17 cellular contexts compared by ENCODE assay signal in genomic region chr14:51939727-51940126, GRCh38. TPM values are rescaled to one million over a fixed set of nuclear protein-coding genes. Genes with fewer than 3 reads are reported as not detected.
DNase-seq lines count a peak whose midpoint lies in the region; ATAC-seq, FAIRE-seq and TF ChIP-seq lines count a peak whose summit lies in the region.
"Had no signal": no experiment of that assay in that cellular context is flagged by ENCODE, and none has a peak within 500 bp of the region (broad histone marks: within the 10 kb centered on the region; RNA-seq: fewer than 3 reads in every experiment).

No MANE protein-coding gene starts in this region.

- H3K36me3 ChIP-seq in right lobe of liver (no peaks in the 10 kb centered on the region), HepG2 (replicated peaks in 1 of 2; ENCODE audit: control insufficient read depth in 1 of 2, insufficient read depth in 2 of 2, low read length in 2 of 2) (no peaks in the 10 kb centered on the region), mesendoderm (ENCODE audit: control insufficient read depth, insufficient read depth, low read length) (no peaks in the 10 kb centered on the region)
- H3K36me3 ChIP-seq: esophagus squamous epithelium had no signal

- H3K4me2 ChIP-seq in HepG2 (ENCODE audit: low read depth, low read length) (no peak overlapping the region), mesendoderm (ENCODE audit: low read length) (no peak overlapping the region)

- H3K27ac Mint-ChIP-seq in T-helper 17 cell = peak overlapping the region; percentile 84
- H3K27ac Mint-ChIP-seq: activated naive CD8-positive, alpha-beta T cell treated with anti-CD3 and anti-CD28 coated beads, Interleukin-2, amount 10 ng/mL, durations not matched to agents 7 days and 5 days; T-helper 2 cell treated with Interferon-gamma antibody and Interleukin-4, amounts not matched to agents 5 μg/mL and 100 μg/mL, for 36 hours had no signal

- no peaks in the 10 kb centered on the region for H3K27me3 Mint-ChIP-seq in T-helper 17 cell
- H3K27me3 Mint-ChIP-seq: activated naive CD8-positive, alpha-beta T cell treated with anti-CD3 and anti-CD28 coated beads, Interleukin-2, amount 10 ng/mL, durations not matched to agents 7 days and 5 days had no signal

- DNase-seq in right lobe of liver = no peak
- no peak for DNase-seq in HepG2 (ENCODE audit: low spot score)
- no peak for DNase-seq in T-helper 17 cell
- peak; percentile 10 for DNase-seq in mesendoderm
- no peak for DNase-seq in islet precursor cell
- DNase-seq: activated naive CD8-positive, alpha-beta T cell treated with anti-CD3 and anti-CD28 coated beads, Interleukin-2, amount 10 ng/mL, durations not matched to agents 7 days and 5 days; DMS79 treated with DMSO at 0.1 percent for 48 hours; esophagus squamous epithelium; midbrain; NCI-H510A; RPMI8226; stimulated activated CD8-positive, alpha-beta memory T cell treated with anti-CD3 and anti-CD28 coated beads, Interleukin-4, amount 100 ng/mL, for 48 hours had no signal

- H3K4me3 Mint-ChIP-seq in T-helper 17 cell = peak overlapping the region; percentile 2
- H3K4me3 Mint-ChIP-seq: activated naive CD8-positive, alpha-beta T cell treated with anti-CD3 and anti-CD28 coated beads, Interleukin-2, amount 10 ng/mL, durations not matched to agents 7 days and 5 days; T-helper 2 cell treated with Interferon-gamma antibody and Interleukin-4, amounts not matched to agents 5 μg/mL and 100 μg/mL, for 36 hours had no signal

- ATAC-seq in right lobe of liver (peak; percentile 22 to 60 (median 48)), HepG2 (no peak), T-helper 17 cell (no peak), HG02840 (IDR thresholded peaks at IDR 0.05; ENCODE audit: low FRiP score, unreplicated experiment) (no peak), HG03342 (IDR thresholded peaks at IDR 0.05; ENCODE audit: unreplicated experiment) (no peak), HG02588 (IDR thresholded peaks at IDR 0.05; ENCODE audit: unreplicated experiment) (no peak)

- no peak overlapping the region for H3K23ac ChIP-seq in mesendoderm (ENCODE audit: low read length)

- TF ChIP-seq POLR2A in right lobe of liver (IDR thresholded peaks at IDR 0.05) (no peak), HepG2 (IDR thresholded peaks at IDR 0.05; ENCODE audit: insufficient read depth in 1 of 2, low read depth in 2 of 2, low read length in 2 of 2) (no peak)

- H4K20me1 ChIP-seq in HepG2 (ENCODE audit: insufficient read depth, low read length) = no peaks in the 10 kb centered on the region

- no peak overlapping the region for H2AK5ac ChIP-seq in mesendoderm (ENCODE audit: low read length)

- H4K5ac ChIP-seq in mesendoderm (ENCODE audit: low read length) = no peak overlapping the region

- H3K4me1 Mint-ChIP-seq in T-helper 17 cell = peaks cover 30% of the 10 kb centered on the region

- H3K18ac ChIP-seq in mesendoderm (ENCODE audit: low read length) = no peak overlapping the region

- H3K79me1 ChIP-seq in mesendoderm (ENCODE audit: low read length) = no peaks in the 10 kb centered on the region

- H3K9ac ChIP-seq in HepG2 (ENCODE audit: insufficient read depth, low read depth, low read length) (no peak overlapping the region), mesendoderm (ENCODE audit: low read length) (no peak overlapping the region)

- H3K27me3 ChIP-seq in right lobe of liver (no peaks in the 10 kb centered on the region), HepG2 (ENCODE audit: control insufficient read depth in 1 of 2, insufficient read depth in 2 of 2, low read length in 2 of 2) (peaks cover 0 to 5% of the 10 kb centered on the region in 2 experiments; a peak in 1 of 5 replicates), mesendoderm (ENCODE audit: insufficient read depth, low read length, poor library complexity) (no peaks in the 10 kb centered on the region)
- H3K27me3 ChIP-seq: esophagus squamous epithelium had no signal

- H3K79me2 ChIP-seq in HepG2 (ENCODE audit: insufficient read depth, low read length) (no peaks in the 10 kb centered on the region), mesendoderm (ENCODE audit: control insufficient read depth, insufficient read depth, low read length) (no peaks in the 10 kb centered on the region)

- WGBS in right lobe of liver (ENCODE audit: insufficient coverage, low coverage, low lambda C conversion rate, missing lambda C conversion rate) = 65% methylated on average over 7 of the region's 7 CpGs
- 39% methylated on average over 7 of the region's 7 CpGs for WGBS in HepG2 (ENCODE audit: low lambda C conversion rate)
- no CpG with 5 or more reads among the region's 7 CpGs for WGBS in mesendoderm (ENCODE audit: extremely low coverage, insufficient coverage, low lambda C conversion rate)

- FAIRE-seq in HepG2 (lab: Jason Lieb, UNC) = no peak
- FAIRE-seq: colon had no signal

- no peak overlapping the region for H2AFZ ChIP-seq in HepG2 (ENCODE audit: low read length)

- H3K27ac ChIP-seq in right lobe of liver = no peak overlapping the region
- H3K27ac ChIP-seq in HepG2 (ENCODE audit: extremely low read length, insufficient read depth, low read length) = no peak overlapping the region
- no peak overlapping the region for H3K27ac ChIP-seq in mesendoderm (ENCODE audit: low read depth, low read length)
- H3K27ac ChIP-seq: esophagus squamous epithelium had no signal

- POLR2A ChIA-PET in HepG2 (lab: Yijun Ruan, JAX) = no interaction called here

- no peaks in the 10 kb centered on the region for H3K4me1 ChIP-seq in right lobe of liver
- no peaks in the 10 kb centered on the region for H3K4me1 ChIP-seq in HepG2 (ENCODE audit: insufficient read depth, low read length)
- H3K4me1 ChIP-seq in mesendoderm (ENCODE audit: control insufficient read depth, low read depth, low read length) = no peaks in the 10 kb centered on the region
- H3K4me1 ChIP-seq: esophagus squamous epithelium had no signal

- H3K36me3 Mint-ChIP-seq in T-helper 17 cell (ENCODE audit: low read depth) = peaks cover 3% of the 10 kb centered on the region

- intact Hi-C loops in right lobe of liver (cut with DNase I) = no loop called here
- intact Hi-C loops in HepG2 (cut with micrococcal nuclease; ENCODE audit: unreplicated experiment) = no loop called here

- H3K4ac ChIP-seq in mesendoderm (ENCODE audit: low read depth, low read length) = no peak overlapping the region

- TF ChIP-seq RAD21 in HepG2 (CRISPR knock-in tag; IDR thresholded peaks at IDR 0.05) = no peak

- TF ChIP-seq EP300 in HepG2 (IDR thresholded peaks at IDR 0.05; ENCODE audit: low read depth in 2 of 2, low read length in 2 of 2) (no peak), HepG2 (CRISPR knock-in tag; IDR thresholded peaks at IDR 0.05; ENCODE audit: borderline replicate concordance) (no peak)

- in situ Hi-C loops in HepG2 (cut with HindIII; ENCODE audit: extremely low pct_ligation_motif_present, low pct_unique_long_range_greater_than_20kb) = no loop called here

- no peak overlapping the region for H2BK5ac ChIP-seq in mesendoderm (ENCODE audit: low read length)

- no peak overlapping the region for H3K56ac ChIP-seq in mesendoderm (ENCODE audit: low read length)

- H3K9me3 ChIP-seq in right lobe of liver (no peaks in the 10 kb centered on the region), HepG2 (ENCODE audit: low read length) (no peaks in the 10 kb centered on the region), T-helper 17 cell (ENCODE audit: control insufficient read depth, low read length, poor library complexity, severe bottlenecking) (no peaks in the 10 kb centered on the region)
- H3K9me3 ChIP-seq: esophagus squamous epithelium had no signal

- no peak overlapping the region for H3K4me3 ChIP-seq in right lobe of liver
- H3K4me3 ChIP-seq in HepG2 (replicated peaks in 1 of 3; ENCODE audit: insufficient read depth in 1 of 3, low read depth in 2 of 3, low read length in 3 of 3) = no peak overlapping the region
- no peak overlapping the region for H3K4me3 ChIP-seq in mesendoderm (ENCODE audit: low read length)
- H3K4me3 ChIP-seq: esophagus squamous epithelium had no signal

- H4K8ac ChIP-seq in mesendoderm (ENCODE audit: low read depth, low read length) = no peak overlapping the region

- H2BK15ac ChIP-seq in mesendoderm (replicated peaks; ENCODE audit: low read depth) = no peak overlapping the region

- no peak overlapping the region for H2BK120ac ChIP-seq in mesendoderm (ENCODE audit: low read depth, low read length)

- CTCF ChIA-PET in HepG2 (lab: Yijun Ruan, JAX; ENCODE audit: low intra/inter-chr PET ratio, low total read pairs) = no interaction called here

- BruUV-seq in HepG2 (replicated peaks; lab: Mats Ljungman, UMichigan) = no TSS peak

- no peak for TF ChIP-seq CTCF in right lobe of liver (IDR thresholded peaks at IDR 0.05)
- TF ChIP-seq CTCF in HepG2 (CRISPR knock-in tag; IDR thresholded peaks at IDR 0.05) = no peak

TF ChIP-seq in HepG2, 621 proteins besides CTCF, POLR2A, EP300 and RAD21 (continues in another document):
- TF ChIP-seq YY1 (IDR thresholded peaks at IDR 0.05; ENCODE audit: insufficient read depth, insufficient replicate concordance, low read depth, low read length) = no peak
- no peak for TF ChIP-seq DMAP1 (CRISPR knock-in tag; IDR thresholded peaks at IDR 0.05)
- TF ChIP-seq ZNF234 (CRISPR knock-in tag; conservative IDR thresholded peaks at IDR 0.05) = no peak

RNA-seq across cellular contexts. Expression of gene RTRAF, which starts 49.6 kb away (rescaled TPM):
- 10 to 100 TPM; 35.1 to 73.0 (median 55.4) TPM for total RNA-seq in right lobe of liver
- total RNA-seq in HepG2 (2016; rRNA removed; fragmentation: Illumina TruSeq; extraction: Trizol) = 258 and 374 TPM in 2 replicates
- total RNA-seq in HepG2 (2016; cell fraction: cytosol; rRNA removed; fragmentation: Illumina TruSeq; extraction: Trizol; ENCODE audit: low read depth) = 42.9 and 47.7 TPM in 2 replicates
- 255 and 390 TPM in 2 replicates for total RNA-seq in HepG2 (2016; cell fraction: insoluble cytoplasmic fraction; rRNA removed; fragmentation: Illumina TruSeq; extraction: Trizol)
- 101 TPM in 2 replicates for total RNA-seq in HepG2 (2016; cell fraction: membrane; rRNA removed; fragmentation: Illumina TruSeq; extraction: Trizol)
- 105 and 106 TPM in 2 replicates for total RNA-seq in HepG2 (2016; cell fraction: nucleus; rRNA removed; fragmentation: Illumina TruSeq; extraction: Trizol)
- 118 and 137 TPM in 2 replicates for polyA plus RNA-seq in HepG2 (2011; rRNA removed)
- polyA plus RNA-seq in HepG2 (2011; cell fraction: cytosol; rRNA removed) = 25.5 and 41.9 TPM in 2 replicates
- polyA plus RNA-seq in HepG2 (2011; cell fraction: nucleus; rRNA removed) = 11.4 and 17.2 TPM in 2 replicates
- 154 and 171 TPM in 2 replicates for polyA plus RNA-seq in HepG2 (2012)
- polyA plus RNA-seq in HepG2 (2016; cell fraction: cytosol; fragmentation: Illumina TruSeq; extraction: Trizol; ENCODE audit: low read depth) = 42.7 and 48.8 TPM in 2 replicates
- polyA plus RNA-seq in HepG2 (2016; cell fraction: insoluble cytoplasmic fraction; fragmentation: Illumina TruSeq; extraction: Trizol; ENCODE audit: low read depth) = 390 and 432 TPM in 2 replicates
- 75.4 and 87.3 TPM in 2 replicates for polyA plus RNA-seq in HepG2 (2016; cell fraction: membrane; fragmentation: Illumina TruSeq; extraction: Trizol; ENCODE audit: low read depth)
- 144 and 145 TPM in 2 replicates for polyA plus RNA-seq in HepG2 (2016; cell fraction: nucleus; fragmentation: Illumina TruSeq; extraction: Trizol; ENCODE audit: insufficient read depth, low read depth)
- polyA minus RNA-seq in HepG2 (2011; rRNA and poly(A)+ RNA removed; ENCODE audit: low replicate concordance) = 32.5 and 95.8 TPM in 2 replicates
- 80.3 and 89.3 TPM in 2 replicates for polyA minus RNA-seq in HepG2 (2011; cell fraction: cytosol; rRNA and poly(A)+ RNA removed)
- polyA minus RNA-seq in HepG2 (2011; cell fraction: nucleus; rRNA and poly(A)+ RNA removed) = 53.6 and 57.8 TPM in 2 replicates
- total RNA-seq in T-helper 17 cell = 100 to 1,000 TPM; 123 to 135 TPM
- 801 TPM for polyA plus RNA-seq in mesendoderm (2013, experiment 1 of 2)
- 797 TPM for polyA plus RNA-seq in mesendoderm (2013, experiment 2 of 2)

Comparison
In these comparisons a context has a peak if more than half of its experiments do, and no peak if none do; other contexts are left out.
1. ATAC-seq: peak in right lobe of liver (4 of 4); none in HepG2 (single experiment), T-helper 17 cell (single experiment), HG02840 (single experiment), HG03342 (single experiment) and HG02588 (single experiment).